ENCODE assay signal across 8 cellular contexts in genomic region chr20:23235173-23236027, GRCh38.
DNase-seq lines count a peak whose midpoint lies in the region; ATAC-seq, FAIRE-seq and TF ChIP-seq lines count a peak whose summit lies in the region.

No MANE protein-coding gene starts in this region.

- H3K4me3 Mint-ChIP-seq in activated CD4-positive, alpha-beta T cell treated with anti-CD3 and anti-CD28 coated beads for 36 hours, result no peak overlapping the region

- H3K27me3 ChIP-seq in Peyer's patch, result no peaks in the 10 kb centered on the region
- no peaks in the 10 kb centered on the region for H3K27me3 ChIP-seq in bronchial epithelial cell (ENCODE audit: control insufficient read depth, insufficient read depth, low read length)

- TF ChIP-seq CTCF in Peyer's patch (IDR thresholded peaks at IDR 0.05) (peak in 5 of 6 experiments; percentile 6 to 64 (median 59)), bronchial epithelial cell (IDR thresholded peaks at IDR 0.05; ENCODE audit: insufficient read depth, low read length, severe bottlenecking) (peak; percentile 89)

- peaks cover 2% of the 10 kb centered on the region for H3K27me3 Mint-ChIP-seq in activated CD4-positive, alpha-beta T cell treated with anti-CD3 and anti-CD28 coated beads for 36 hours

- CTCF ChIA-PET in activated CD4-positive, alpha-beta T cell treated with anti-CD3 and anti-CD28 coated beads for 36 hours (lab: Charles Lee), result interaction anchor here (0.5 to 2.4 kb wide), 11 partner anchors 10 to 543 kb away, joined by 3 to 16 read pairs (median 4); no protein-coding TSS in a partner anchor

- no peak overlapping the region for H3K27ac Mint-ChIP-seq in activated CD4-positive, alpha-beta T cell treated with anti-CD3 and anti-CD28 coated beads for 36 hours

- peak; percentile 72 for DNase-seq in activated CD4-positive, alpha-beta T cell treated with anti-CD3 and anti-CD28 coated beads for 36 hours
- DNase-seq in activated CD4-positive, alpha-beta T cell treated with anti-CD3 and anti-CD28 coated beads for 1 hour, result no peak
- DNase-seq in Peyer's patch (peak in 1 of 3 donors; percentile 63), bronchial epithelial cell (ENCODE audit: low read depth) (peak; percentile 47), left colon (peak in 1 of 2 donors; percentile 53), superior temporal gyrus (ENCODE audit: extremely low spot score) (peak; percentile 55), A172 (ENCODE audit: low spot score) (no peak)

- H3K36me3 ChIP-seq in Peyer's patch, result no peaks in the 10 kb centered on the region
- no peaks in the 10 kb centered on the region for H3K36me3 ChIP-seq in bronchial epithelial cell (ENCODE audit: control insufficient read depth, insufficient read depth, low read length)

- TF ChIP-seq POLR2A in Peyer's patch (IDR thresholded peaks at IDR 0.05), result no peak

- no peaks in the 10 kb centered on the region for H3K36me3 Mint-ChIP-seq in activated CD4-positive, alpha-beta T cell treated with anti-CD3 and anti-CD28 coated beads for 36 hours (ENCODE audit: low read depth)

- intact Hi-C loops in activated CD4-positive, alpha-beta T cell treated with anti-CD3 and anti-CD28 coated beads for 36 hours (cut with DNase I, micrococcal nuclease), result loop anchor here (1.0 to 10.0 kb wide), 4 partner anchors 185 to 897 kb away; partner anchors contain the start of gene THBD (in 1 of the 2)
- intact Hi-C loops in left colon (cut with DNase I, micrococcal nuclease), result loop anchor here in 1 of 2 donors (5.0 kb wide), 1 partner anchor 543 kb away; no protein-coding TSS in a partner anchor

- H3K27ac ChIP-seq in Peyer's patch, result no peak overlapping the region

- H3K4me3 ChIP-seq in Peyer's patch (no peak overlapping the region), bronchial epithelial cell (ENCODE audit: low read depth, low read length) (no peak overlapping the region)

- POLR2A ChIA-PET in activated CD4-positive, alpha-beta T cell treated with anti-CD3 and anti-CD28 coated beads for 36 hours (lab: Charles Lee), result no interaction called here

- peak; percentile 63 for ATAC-seq in activated CD4-positive, alpha-beta T cell treated with anti-CD3 and anti-CD28 coated beads for 36 hours
- peak; percentile 80 for ATAC-seq in HG03439 (IDR thresholded peaks at IDR 0.05; ENCODE audit: unreplicated experiment)
- ATAC-seq in left colon, result peak; percentile 69

- H3K9me3 Mint-ChIP-seq in activated CD4-positive, alpha-beta T cell treated with anti-CD3 and anti-CD28 coated beads for 36 hours (ENCODE audit: low read depth), result peaks cover 12% of the 10 kb centered on the region

- no peaks in the 10 kb centered on the region for H3K4me1 ChIP-seq in Peyer's patch

- H3K4me1 Mint-ChIP-seq in activated CD4-positive, alpha-beta T cell treated with anti-CD3 and anti-CD28 coated beads for 36 hours, result no peaks in the 10 kb centered on the region

- H3K9me3 ChIP-seq in Peyer's patch, result no peaks in the 10 kb centered on the region

- FAIRE-seq in bronchial epithelial cell (lab: Jason Lieb, UNC), result no peak

Comparison
In these comparisons a context has a peak if more than half of its experiments do, and no peak if none do; other contexts are left out.
1. DNase-seq: peak in activated CD4-positive, alpha-beta T cell treated with anti-CD3 and anti-CD28 coated beads for 36 hours (single experiment), bronchial epithelial cell (single experiment) and superior temporal gyrus (single experiment); none in activated CD4-positive, alpha-beta T cell treated with anti-CD3 and anti-CD28 coated beads for 1 hour (single experiment) and A172 (single experiment).
2. Peak in every context shown above with its lines, with median percentiles within 50 percentile points of each other: ATAC-seq.